ENCODE assay signal across 1 cellular context in the genomic region with DNA sequence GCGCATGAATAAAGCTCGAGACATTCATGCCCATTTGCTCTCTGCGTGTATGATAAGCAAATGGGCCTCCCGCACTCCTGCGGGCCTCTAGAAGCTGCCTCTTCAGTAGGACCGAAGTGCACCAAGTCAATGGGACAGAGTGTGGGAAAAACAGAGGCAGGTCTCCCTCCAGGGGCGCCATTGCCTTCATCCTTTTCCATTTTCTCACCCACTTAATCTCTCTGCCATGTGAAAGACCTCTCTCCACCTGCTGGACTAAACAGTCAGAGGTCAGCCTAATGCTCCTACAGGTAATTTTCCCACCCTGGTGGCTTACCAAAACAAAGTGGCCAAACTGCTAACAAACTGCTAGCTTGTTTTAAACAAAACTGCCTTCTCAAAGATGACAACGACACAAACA.
TF ChIP-seq lines count a peak whose summit lies in the region.

No MANE protein-coding gene starts in this region.

TF ChIP-seq in HepG2, 621 proteins besides CTCF, POLR2A, EP300 and RAD21 (continued from another document):
- TF ChIP-seq ZNF367 (CRISPR knock-in tag; IDR thresholded peaks at IDR 0.05; ENCODE audit: borderline replicate concordance) (no peak), ZNF350 (CRISPR knock-in tag; IDR thresholded peaks at IDR 0.05; ENCODE audit: borderline replicate concordance, low read depth) (no peak), RBM39 (IDR thresholded peaks at IDR 0.05; ENCODE audit: low read depth, low read length, poor library complexity, severe bottlenecking) (no peak), HNF4A (CRISPR knock-in tag; IDR thresholded peaks at IDR 0.05) (peak; percentile 14; the same call in 1 of the 2 replicates), ZSCAN25 (CRISPR knock-in tag; IDR thresholded peaks at IDR 0.05) (no peak), ZNF235 (CRISPR knock-in tag; IDR thresholded peaks at IDR 0.05; ENCODE audit: borderline replicate concordance) (no peak), KLF9 (CRISPR knock-in tag; IDR thresholded peaks at IDR 0.05; ENCODE audit: low read depth) (no peak), ZSCAN30 (CRISPR knock-in tag; IDR thresholded peaks at IDR 0.05) (no peak), NPAS2 (CRISPR knock-in tag; IDR thresholded peaks at IDR 0.05; ENCODE audit: borderline replicate concordance) (no peak)
- TF ChIP-seq, protein P1, sequence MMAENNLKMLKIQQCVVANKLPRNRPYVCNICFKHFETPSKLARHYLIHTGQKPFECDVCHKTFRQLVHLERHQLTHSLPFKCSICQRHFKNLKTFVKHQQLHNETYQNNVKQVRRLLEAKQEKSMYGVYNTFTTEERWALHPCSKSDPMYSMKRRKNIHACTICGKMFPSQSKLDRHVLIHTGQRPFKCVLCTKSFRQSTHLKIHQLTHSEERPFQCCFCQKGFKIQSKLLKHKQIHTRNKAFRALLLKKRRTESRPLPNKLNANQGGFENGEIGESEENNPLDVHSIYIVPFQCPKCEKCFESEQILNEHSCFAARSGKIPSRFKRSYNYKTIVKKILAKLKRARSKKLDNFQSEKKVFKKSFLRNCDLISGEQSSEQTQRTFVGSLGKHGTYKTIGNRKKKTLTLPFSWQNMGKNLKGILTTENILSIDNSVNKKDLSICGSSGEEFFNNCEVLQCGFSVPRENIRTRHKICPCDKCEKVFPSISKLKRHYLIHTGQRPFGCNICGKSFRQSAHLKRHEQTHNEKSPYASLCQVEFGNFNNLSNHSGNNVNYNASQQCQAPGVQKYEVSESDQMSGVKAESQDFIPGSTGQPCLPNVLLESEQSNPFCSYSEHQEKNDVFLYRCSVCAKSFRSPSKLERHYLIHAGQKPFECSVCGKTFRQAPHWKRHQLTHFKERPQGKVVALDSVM (CRISPR knock-in tag; IDR thresholded peaks at IDR 0.05) = 0 out of 2 replicates have a peak, but pooled peaks have one; percentile 40
